9 cellular contexts compared by ENCODE assay signal in the genomic region with DNA sequence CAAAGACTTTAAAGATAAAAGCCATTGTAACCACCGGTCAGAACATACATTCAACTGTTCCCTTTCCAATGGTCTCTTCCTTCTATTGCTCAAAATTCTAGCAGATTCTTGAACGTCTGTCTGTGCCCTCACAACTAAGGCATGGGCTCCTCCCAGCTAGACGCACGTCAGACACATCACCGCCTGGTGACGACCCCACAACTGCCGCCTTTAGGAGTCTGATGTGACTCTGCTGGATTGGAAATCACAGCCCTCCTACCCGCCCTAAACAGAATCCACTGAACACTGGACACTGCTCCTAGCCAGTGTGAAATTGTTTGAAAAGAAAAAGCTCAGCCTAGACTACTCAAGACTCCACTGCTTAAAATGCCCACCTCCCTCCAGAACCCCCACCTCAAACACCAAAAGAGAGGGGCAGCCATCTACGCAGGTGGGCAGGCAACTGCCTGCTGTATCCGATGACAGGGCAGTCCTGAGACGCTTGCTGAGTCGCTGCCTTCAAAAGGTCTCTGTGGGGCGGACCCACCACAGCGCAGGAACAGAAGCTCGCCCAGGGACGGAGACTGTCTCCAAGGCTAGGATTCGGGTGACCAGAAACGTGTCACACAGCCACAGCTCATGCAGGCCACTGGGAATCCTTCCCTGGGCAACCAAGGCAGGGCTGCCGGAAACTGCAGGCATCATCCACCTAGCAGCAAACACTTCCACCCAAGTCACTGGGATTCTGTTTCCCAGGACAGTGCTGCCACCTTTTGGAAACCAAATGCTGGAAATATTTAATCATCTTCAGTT. TPM values are rescaled to one million over a fixed set of nuclear protein-coding genes. Genes with fewer than 3 reads are reported as not detected.
DNase-seq lines count a peak whose midpoint lies in the region; ATAC-seq and TF ChIP-seq lines count a peak whose summit lies in the region.
"Had no signal": no experiment of that assay in that cellular context is flagged by ENCODE, and none has a peak within 500 bp of the region (broad histone marks: within the 10 kb centered on the region; RNA-seq: fewer than 3 reads in every experiment).

No MANE protein-coding gene starts in this region.

- H3K4me3 Mint-ChIP-seq in activated T-cell treated with anti-CD3 and anti-CD28 coated beads, Interleukin-2, amount 50 U/mL, for 24 hours = no peak overlapping the region

- TF ChIP-seq CTCF in AG09309 (IDR thresholded peaks at IDR 0.05; ENCODE audit: control insufficient read depth, insufficient read depth, low read depth, low read length, missing control alignments) (peak; percentile 50), HFF-Myc (IDR thresholded peaks at IDR 0.05; ENCODE audit: low read depth, low read length, missing control alignments) (peak; percentile 32), astrocyte of the spinal cord (IDR thresholded peaks at IDR 0.05; ENCODE audit: low read depth, low read length) (peak; percentile 45), stomach (IDR thresholded peaks at IDR 0.05) (no peak)

- no peak overlapping the region for H3K27ac Mint-ChIP-seq in activated T-cell treated with anti-CD3 and anti-CD28 coated beads, Interleukin-2, amount 50 U/mL, for 24 hours

- H3K27me3 Mint-ChIP-seq in activated T-cell treated with anti-CD3 and anti-CD28 coated beads, Interleukin-2, amount 50 U/mL, for 24 hours = peaks cover 19% of the 10 kb centered on the region

- no peaks in the 10 kb centered on the region for H3K4me1 ChIP-seq in stomach

- no peaks in the 10 kb centered on the region for H3K9me3 ChIP-seq in stomach

- ATAC-seq in HG03521 (IDR thresholded peaks at IDR 0.05; ENCODE audit: unreplicated experiment) = no peak

- no peaks in the 10 kb centered on the region for H3K27me3 ChIP-seq in stomach

- DNase-seq in AG09309 (ENCODE audit: low read depth) (no peak), HFF-Myc (ENCODE audit: extremely low read depth, low read depth) (no peak), astrocyte of the spinal cord (ENCODE audit: low read depth, low spot score) (peak; percentile 52), kidney tubule cell (ENCODE audit: low spot score) (peak; percentile 50), NCI-H2081 treated with DMSO at 0.1 percent for 48 hours (lab: John Stamatoyannopoulos, UW) (no peak), stomach (no peak)
- DNase-seq in activated T-cell treated with anti-CD3 and anti-CD28 coated beads, Interleukin-2, amount 50 U/mL, for 24 hours = no peak
- DNase-seq: stimulated activated CD8-positive, alpha-beta memory T cell treated with anti-CD3 and anti-CD28 coated beads, Interleukin-4, amount 100 ng/mL, for 48 hours had no signal

- H3K9me3 Mint-ChIP-seq in activated T-cell treated with anti-CD3 and anti-CD28 coated beads, Interleukin-2, amount 50 U/mL, for 24 hours = no peaks in the 10 kb centered on the region

- intact Hi-C loops in stomach (cut with DNase I; ENCODE audit: low total_unique reads) = no loop called here

- TF ChIP-seq POLR2A in stomach (IDR thresholded peaks at IDR 0.05) = no peak

- H3K36me3 Mint-ChIP-seq in activated T-cell treated with anti-CD3 and anti-CD28 coated beads, Interleukin-2, amount 50 U/mL, for 24 hours (ENCODE audit: low read depth) = no peaks in the 10 kb centered on the region

- in situ Hi-C loops in astrocyte of the spinal cord (cut with HindIII; ENCODE audit: low sequenced_read_pairs) = no loop called here

- no peak for TF ChIP-seq EP300 in stomach (IDR thresholded peaks at IDR 0.05)

- no peak overlapping the region for H3K27ac ChIP-seq in stomach

- 77 to 81% (median 80%) methylated on average over 13 to 19 of the region's 19 CpGs for WGBS in stomach, 5 donors

- peaks cover 7% of the 10 kb centered on the region for H3K4me1 Mint-ChIP-seq in activated T-cell treated with anti-CD3 and anti-CD28 coated beads, Interleukin-2, amount 50 U/mL, for 24 hours (ENCODE audit: low read depth)

- H3K36me3 ChIP-seq in stomach = no peaks in the 10 kb centered on the region

- H3K4me3 ChIP-seq in AG09309 (ENCODE audit: control insufficient read depth, low read depth, low read length) (no peak overlapping the region), HFF-Myc (replicated peaks; ENCODE audit: low read depth, low read length) (no peak overlapping the region), astrocyte of the spinal cord (ENCODE audit: low read depth, low read length) (no peak overlapping the region), stomach (no peak overlapping the region)

RNA-seq across cellular contexts. Expression of gene GSDME, which starts 34.7 kb away (rescaled TPM):
- total RNA-seq in stomach = 10 to 100 TPM in 1 of 5 donors, 1 to 10 TPM in 3, not detected in 1; 4.5 to 11.9 (median 7.2) TPM
- 1 to 10 TPM; 2.6 to 3.9 (median 3.4) TPM for polyA plus RNA-seq in stomach

Comparison
In these comparisons a context has a peak if more than half of its experiments do, and no peak if none do; other contexts are left out.
1. DNase-seq: peak in astrocyte of the spinal cord (single experiment) and kidney tubule cell (single experiment); none in AG09309 (single experiment), HFF-Myc (single experiment), NCI-H2081 treated with DMSO at 0.1 percent for 48 hours (single experiment), activated T-cell treated with anti-CD3 and anti-CD28 coated beads, Interleukin-2, amount 50 U/mL, for 24 hours (single experiment) and stomach (single experiment).
2. CTCF ChIP-seq: peak in AG09309 (single experiment), HFF-Myc (single experiment) and astrocyte of the spinal cord (single experiment); none in stomach (0 of 7).